Comparison of ENCODE assay signal across 13 cellular contexts in the genomic region with DNA sequence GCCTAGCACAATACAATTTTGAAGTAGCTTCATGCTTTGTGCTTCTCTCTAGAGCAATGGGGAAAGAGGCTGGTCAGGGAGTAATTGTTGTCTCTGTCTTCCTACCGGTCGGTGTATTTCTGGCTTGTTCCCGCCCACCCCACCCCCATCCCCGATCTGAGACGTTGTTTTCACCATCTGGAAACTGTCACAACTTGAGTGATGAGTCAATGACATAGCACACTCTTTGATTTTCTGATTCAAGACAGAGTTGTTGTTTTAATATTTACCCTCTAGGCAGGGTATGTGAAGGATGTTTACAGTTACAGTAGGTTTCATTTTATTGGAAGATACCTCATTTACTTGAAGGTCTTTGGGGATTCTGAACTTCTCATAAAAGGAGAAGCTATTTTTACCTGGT. TPM values are rescaled to one million over a fixed set of nuclear protein-coding genes. Genes with fewer than 3 reads are reported as not detected.
A peak's percentile ranks its signal among the peaks of the same experiment; 100 is the strongest.
DNase-seq lines count a peak whose midpoint lies in the region; ATAC-seq and TF ChIP-seq lines count a peak whose summit lies in the region.
"Had no signal": no experiment of that assay in that cellular context is flagged by ENCODE, and none has a peak within 500 bp of the region (broad histone marks: within the 10 kb centered on the region; RNA-seq: fewer than 3 reads in every experiment).

No MANE protein-coding gene starts in this region.

- intact Hi-C loops in MCF 10A (cut with micrococcal nuclease) (no loop called here), breast epithelium (cut with DNase I; ENCODE audit: low total_unique reads) (no loop called here)

- no peaks in the 10 kb centered on the region for H3K9me3 Mint-ChIP-seq in MCF 10A (ENCODE audit: unreplicated experiment)
- peaks cover 6% of the 10 kb centered on the region for H3K9me3 Mint-ChIP-seq in activated naive CD8-positive, alpha-beta T cell treated with anti-CD3 and anti-CD28 coated beads for 36 hours
- no peaks in the 10 kb centered on the region for H3K9me3 Mint-ChIP-seq in progenitor cell of endocrine pancreas (ENCODE audit: low read depth)

- ATAC-seq in HG03135 (IDR thresholded peaks at IDR 0.05; ENCODE audit: unreplicated experiment): no peak
- no peak for ATAC-seq in GM21381 (IDR thresholded peaks at IDR 0.05; ENCODE audit: unreplicated experiment)

- POLR2A ChIA-PET in MCF 10A (lab: Yijun Ruan, JAX): interaction anchor here (0.8 to 1.6 kb wide), 3 partner anchors 13 to 81 kb away, joined by 3 to 5 read pairs (median 3); no protein-coding TSS in a partner anchor

- no peaks in the 10 kb centered on the region for H3K36me3 ChIP-seq in breast epithelium
- H3K36me3 ChIP-seq: transverse colon had no signal

- no peaks in the 10 kb centered on the region for H3K9me3 ChIP-seq in breast epithelium
- H3K9me3 ChIP-seq: transverse colon had no signal

- CTCF ChIA-PET in MCF 10A (lab: Yijun Ruan, JAX): interaction anchor here (0.8 to 1.5 kb wide), 4 partner anchors 82 to 186 kb away, joined by 3 to 7 read pairs (median 4); no protein-coding TSS in a partner anchor

- DNase-seq in MCF 10A (ENCODE audit: unreplicated experiment): peak; percentile 22
- no peak for DNase-seq in breast epithelium (ENCODE audit: low spot score in 2 of 2)
- DNase-seq in NCI-H69 (lab: John Stamatoyannopoulos, UW): peak; percentile 20
- DNase-seq in activated naive CD8-positive, alpha-beta T cell treated with anti-CD3 and anti-CD28 coated beads for 36 hours: no peak
- DNase-seq in progenitor cell of endocrine pancreas (ENCODE audit: low spot score, unreplicated experiment): no peak
- DNase-seq: NCI-H524; posterior cingulate gyrus; stimulated activated CD4-positive, alpha-beta T cell treated with anti-CD3 and anti-CD28 coated beads, Interleukin-15, amount 100 ng/mL, for 24 hours; transverse colon had no signal

- H3K4me3 ChIP-seq in breast epithelium: no peak overlapping the region
- H3K4me3 ChIP-seq: coronary artery, transverse colon had no signal

- H3K4me1 ChIP-seq in breast epithelium: no peaks in the 10 kb centered on the region
- H3K4me1 ChIP-seq: transverse colon had no signal

- BruUV-seq in MCF 10A (replicated peaks; lab: Mats Ljungman, UMichigan): no TSS peak

- TF ChIP-seq POLR2A in breast epithelium (IDR thresholded peaks at IDR 0.05): no peak

- no peaks in the 10 kb centered on the region for H3K4me1 Mint-ChIP-seq in MCF 10A (ENCODE audit: insufficient read depth, unreplicated experiment)
- H3K4me1 Mint-ChIP-seq in activated naive CD8-positive, alpha-beta T cell treated with anti-CD3 and anti-CD28 coated beads for 36 hours: peaks cover 40% of the 10 kb centered on the region
- H3K4me1 Mint-ChIP-seq in progenitor cell of endocrine pancreas (ENCODE audit: low read depth): peaks cover 2% of the 10 kb centered on the region
- H3K4me1 Mint-ChIP-seq: B cell had no signal

- H3K36me3 Mint-ChIP-seq in MCF 10A (ENCODE audit: insufficient read depth, unreplicated experiment) (no peaks in the 10 kb centered on the region), progenitor cell of endocrine pancreas (ENCODE audit: insufficient read depth) (no peaks in the 10 kb centered on the region)
- peaks cover 51% of the 10 kb centered on the region for H3K36me3 Mint-ChIP-seq in activated naive CD8-positive, alpha-beta T cell treated with anti-CD3 and anti-CD28 coated beads for 36 hours

- TF ChIP-seq CTCF in MCF 10A (IDR thresholded peaks at IDR 0.05; ENCODE audit: unreplicated experiment): no peak
- TF ChIP-seq CTCF in breast epithelium (IDR thresholded peaks at IDR 0.05): no peak
- no peak for TF ChIP-seq CTCF in progenitor cell of endocrine pancreas (IDR thresholded peaks at IDR 0.05; ENCODE audit: unreplicated experiment)

- H3K27me3 Mint-ChIP-seq in MCF 10A (ENCODE audit: insufficient read depth, unreplicated experiment): no peaks in the 10 kb centered on the region
- H3K27me3 Mint-ChIP-seq in activated naive CD8-positive, alpha-beta T cell treated with anti-CD3 and anti-CD28 coated beads for 36 hours: peaks cover 6% of the 10 kb centered on the region
- H3K27me3 Mint-ChIP-seq in progenitor cell of endocrine pancreas: peaks cover 20% of the 10 kb centered on the region

- H3K27me3 ChIP-seq in breast epithelium: no peaks in the 10 kb centered on the region
- H3K27me3 ChIP-seq: transverse colon had no signal

- no peak overlapping the region for H3K4me3 Mint-ChIP-seq in MCF 10A (ENCODE audit: unreplicated experiment)
- no peak overlapping the region for H3K4me3 Mint-ChIP-seq in activated naive CD8-positive, alpha-beta T cell treated with anti-CD3 and anti-CD28 coated beads for 36 hours
- no peak overlapping the region for H3K4me3 Mint-ChIP-seq in progenitor cell of endocrine pancreas (ENCODE audit: low read depth)
- H3K4me3 Mint-ChIP-seq: B cell had no signal

- no peak overlapping the region for H3K27ac ChIP-seq in breast epithelium
- H3K27ac ChIP-seq: coronary artery, transverse colon had no signal

- H3K27ac Mint-ChIP-seq in MCF 10A (ENCODE audit: low read depth, unreplicated experiment): no peak overlapping the region
- peak overlapping the region; percentile 47 for H3K27ac Mint-ChIP-seq in activated naive CD8-positive, alpha-beta T cell treated with anti-CD3 and anti-CD28 coated beads for 36 hours
- no peak overlapping the region for H3K27ac Mint-ChIP-seq in progenitor cell of endocrine pancreas
- H3K27ac Mint-ChIP-seq: B cell had no signal

RNA-seq across cellular contexts. Expression of gene IL12RB2, which starts 7.0 kb away (rescaled TPM):
- total RNA-seq in MCF 10A (2022): not detected in 2 replicates
- 1 to 10 TPM in 1 of 3 donors, under 1 TPM in 2; 0.33 to 5.1 (median 0.59) TPM for total RNA-seq in breast epithelium
- total RNA-seq in activated naive CD8-positive, alpha-beta T cell treated with anti-CD3 and anti-CD28 coated beads for 36 hours: 10 to 100 TPM; 39.8 to 40.2 TPM
- total RNA-seq in progenitor cell of endocrine pancreas: not detected in 2 replicates

Comparison
In these comparisons a context has a peak if more than half of its experiments do, and no peak if none do; other contexts are left out.
1. DNase-seq: peak in MCF 10A (single experiment) and NCI-H69 (single experiment); none in breast epithelium (0 of 2), activated naive CD8-positive, alpha-beta T cell treated with anti-CD3 and anti-CD28 coated beads for 36 hours (single experiment) and progenitor cell of endocrine pancreas (single experiment).
2. RNA of gene IL12RB2, which starts 7.0 kb away (total RNA-seq): 39.8 to 40.2 TPM in activated naive CD8-positive, alpha-beta T cell treated with anti-CD3 and anti-CD28 coated beads for 36 hours; 0.33 to 5.1 TPM in breast epithelium, not detected in progenitor cell of endocrine pancreas and not detected in MCF 10A; every median in the first group is over 4 times any median in the second.